In the genomic region with DNA sequence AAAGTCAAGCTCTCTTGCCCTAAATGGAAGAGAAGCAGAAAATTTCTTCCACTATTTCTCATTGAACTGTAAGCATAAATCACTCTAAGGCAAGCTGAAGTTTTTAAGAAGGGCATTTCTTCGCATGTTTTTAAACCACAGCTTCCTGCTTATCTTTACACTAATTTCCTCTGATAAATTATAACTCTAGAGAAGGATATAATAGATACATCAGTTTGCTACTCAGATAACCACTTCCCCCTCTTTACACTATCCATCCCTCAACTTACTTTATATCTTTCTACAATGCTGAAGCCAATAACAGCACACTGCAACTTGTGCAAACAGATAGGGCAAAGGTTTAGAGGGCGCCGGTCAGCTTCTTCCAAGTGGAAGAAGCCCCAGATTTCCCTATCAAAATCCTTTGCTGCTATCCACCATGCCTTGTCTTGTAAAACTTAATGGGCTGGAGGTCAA, we compare ENCODE assay signal across 14 cellular contexts. TPM values are rescaled to one million over a fixed set of nuclear protein-coding genes. Genes with fewer than 3 reads are reported as not detected.
A peak's percentile ranks its signal among the peaks of the same experiment; 100 is the strongest.
DNase-seq lines count a peak whose midpoint lies in the region; ATAC-seq, FAIRE-seq and TF ChIP-seq lines count a peak whose summit lies in the region.
"Had no signal": no experiment of that assay in that cellular context is flagged by ENCODE, and none has a peak within 500 bp of the region (broad histone marks: within the 10 kb centered on the region; RNA-seq: fewer than 3 reads in every experiment).

No MANE protein-coding gene starts in this region.

- peaks cover 5% of the 10 kb centered on the region for H3K36me3 Mint-ChIP-seq in CD8-positive, alpha-beta T cell
- peaks cover 20% of the 10 kb centered on the region for H3K36me3 Mint-ChIP-seq in activated T-helper 1 cell treated with anti-CD3 and anti-CD28 coated beads, Interleukin-12 subunit alpha, Interleukin-12 subunit beta, Interleukin-2, Interleukin-4 antibody, amounts not matched to agents 30 ng/mL and 10 ng/mL and 1 ng/mL, durations not matched to agents 14 hours and 24 hours and 36 hours (ENCODE audit: low read depth)
- H3K36me3 Mint-ChIP-seq in naive B cell: no peaks in the 10 kb centered on the region
- H3K36me3 Mint-ChIP-seq in osteocyte (ENCODE audit: unreplicated experiment): peaks cover 27% of the 10 kb centered on the region

- no peaks in the 10 kb centered on the region for H3K9me3 ChIP-seq in CD8-positive, alpha-beta T cell (ENCODE audit: low read length)
- H3K9me3 ChIP-seq in Loucy (ENCODE audit: insufficient read depth, low read depth, low read length): no peaks in the 10 kb centered on the region
- H3K9me3 ChIP-seq in tibial nerve: no peaks in the 10 kb centered on the region
- H3K9me3 ChIP-seq: Caco-2, heart right ventricle, left ventricle myocardium inferior, tibial artery had no signal

- no peaks in the 10 kb centered on the region for H3K27me3 ChIP-seq in CD8-positive, alpha-beta T cell (ENCODE audit: insufficient read depth, low read length)
- H3K27me3 ChIP-seq in Loucy (ENCODE audit: insufficient read depth, low read length, poor library complexity, severe bottlenecking) (no peaks in the 10 kb centered on the region), tibial nerve (no peaks in the 10 kb centered on the region)
- H3K27me3 ChIP-seq: heart right ventricle, tibial artery had no signal

- H3F3A ChIP-seq in Loucy (ENCODE audit: low read depth): peaks cover 23% of the 10 kb centered on the region; the same call in 1 of the 2 replicates

- no peak for FAIRE-seq in H54 (lab: Jason Lieb, UNC)
- FAIRE-seq: bronchial epithelial cell, TTC549 had no signal

- TF ChIP-seq POLR2A in H54 (IDR thresholded peaks at IDR 0.05; ENCODE audit: low read depth, low read length) (no peak), tibial nerve (IDR thresholded peaks at IDR 0.05) (no peak)

- H3K36me3 ChIP-seq in CD8-positive, alpha-beta T cell (ENCODE audit: insufficient read depth, low read length): no peaks in the 10 kb centered on the region
- H3K36me3 ChIP-seq in Loucy (ENCODE audit: insufficient read depth, low read length) (no peaks in the 10 kb centered on the region), tibial nerve (peaks cover 0 to 34% (median 3%) of the 10 kb centered on the region in 3 donors)

- WGBS in tibial nerve, 2 donors: 61 to 72% methylated on average over 3 of the region's 3 CpGs

- peak overlapping the region; percentile 42 for H3K4me3 Mint-ChIP-seq in CD8-positive, alpha-beta T cell
- peak overlapping the region; percentile 31 for H3K4me3 Mint-ChIP-seq in activated T-helper 1 cell treated with anti-CD3 and anti-CD28 coated beads, Interleukin-12 subunit alpha, Interleukin-12 subunit beta, Interleukin-2, Interleukin-4 antibody, amounts not matched to agents 30 ng/mL and 10 ng/mL and 1 ng/mL, durations not matched to agents 14 hours and 24 hours and 36 hours
- H3K4me3 Mint-ChIP-seq in naive B cell (peak overlapping the region; percentile 17 to 80 (median 42)), osteocyte (ENCODE audit: unreplicated experiment) (no peak overlapping the region)

- no peak for TF ChIP-seq CTCF in CD8-positive, alpha-beta T cell (IDR thresholded peaks at IDR 0.05)
- TF ChIP-seq CTCF in Loucy (conservative IDR thresholded peaks at IDR 0.05; ENCODE audit: low read length) (no peak), osteocyte (IDR thresholded peaks at IDR 0.05) (no peak), tibial nerve (IDR thresholded peaks at IDR 0.05) (no peak)

- peaks cover 51% of the 10 kb centered on the region for H3K4me1 ChIP-seq in CD8-positive, alpha-beta T cell (ENCODE audit: insufficient read depth, low read length)
- H3K4me1 ChIP-seq in Loucy (ENCODE audit: insufficient read depth, low read length, poor library complexity, severe bottlenecking) (peaks cover 84% of the 10 kb centered on the region), tibial nerve (peaks cover 0 to 24% (median 7%) of the 10 kb centered on the region in 4 donors)
- H3K4me1 ChIP-seq: Caco-2 had no signal

- no peak for TF ChIP-seq EP300 in tibial nerve (IDR thresholded peaks at IDR 0.05)

- DNase-seq in CD8-positive, alpha-beta T cell: no peak
- DNase-seq in activated T-helper 1 cell treated with anti-CD3 and anti-CD28 coated beads, Interleukin-12 subunit alpha, Interleukin-12 subunit beta, Interleukin-2, Interleukin-4 antibody, amounts not matched to agents 30 ng/mL and 10 ng/mL and 1 ng/mL, durations not matched to agents 14 hours and 24 hours and 36 hours (ENCODE audit: low spot score): no peak
- DNase-seq in naive B cell: peak; percentile 29
- DNase-seq in H54 (ENCODE audit: insufficient read length, low spot score): no peak
- DNase-seq in osteocyte (ENCODE audit: extremely low spot score, unreplicated experiment): no peak
- no peak for DNase-seq in tibial nerve (ENCODE audit: low spot score in 2 of 2)
- no peak for DNase-seq in cerebellum (ENCODE audit: low spot score)
- DNase-seq: Caco-2, heart right ventricle, left ventricle myocardium inferior, tibial artery had no signal

- peaks cover 67% of the 10 kb centered on the region for H3K4me1 Mint-ChIP-seq in CD8-positive, alpha-beta T cell (ENCODE audit: low read depth)
- peaks cover 58% of the 10 kb centered on the region for H3K4me1 Mint-ChIP-seq in activated T-helper 1 cell treated with anti-CD3 and anti-CD28 coated beads, Interleukin-12 subunit alpha, Interleukin-12 subunit beta, Interleukin-2, Interleukin-4 antibody, amounts not matched to agents 30 ng/mL and 10 ng/mL and 1 ng/mL, durations not matched to agents 14 hours and 24 hours and 36 hours (ENCODE audit: low read depth)
- peaks cover 39 to 84% (median 48%) of the 10 kb centered on the region in 3 donors for H3K4me1 Mint-ChIP-seq in naive B cell
- peaks cover 17% of the 10 kb centered on the region for H3K4me1 Mint-ChIP-seq in osteocyte (ENCODE audit: unreplicated experiment)

- intact Hi-C loops in CD8-positive, alpha-beta T cell (cut with DNase I, micrococcal nuclease): loop anchor here (2.0 to 10.0 kb wide), 4 partner anchors 18 to 226 kb away; no protein-coding TSS in a partner anchor
- intact Hi-C loops in activated T-helper 1 cell treated with anti-CD3 and anti-CD28 coated beads, Interleukin-12 subunit alpha, Interleukin-12 subunit beta, Interleukin-2, Interleukin-4 antibody, amounts not matched to agents 30 ng/mL and 10 ng/mL and 1 ng/mL, durations not matched to agents 14 hours and 24 hours and 36 hours (cut with micrococcal nuclease): loop anchor here (2.0 to 5.0 kb wide), 2 partner anchors 16 to 707 kb away; a partner anchor contains a TSS

- H3K9me2 ChIP-seq in Loucy (replicated peaks; ENCODE audit: low read depth, low read length): no peaks in the 10 kb centered on the region

- H3K27ac ChIP-seq in CD8-positive, alpha-beta T cell (ENCODE audit: low read depth, low read length): peak overlapping the region; percentile 53
- H3K27ac ChIP-seq in tibial nerve: no peak overlapping the region
- H3K27ac ChIP-seq: left ventricle myocardium inferior, tibial artery had no signal

- H3K9ac ChIP-seq in Loucy (ENCODE audit: low read depth, low read length, poor library complexity, severe bottlenecking): peak overlapping the region; percentile 74

- H4K20me1 ChIP-seq in Loucy (ENCODE audit: insufficient read depth, low read length, poor library complexity, severe bottlenecking): no peaks in the 10 kb centered on the region

- no peaks in the 10 kb centered on the region for H3K9me3 Mint-ChIP-seq in CD8-positive, alpha-beta T cell
- no peaks in the 10 kb centered on the region for H3K9me3 Mint-ChIP-seq in activated T-helper 1 cell treated with anti-CD3 and anti-CD28 coated beads, Interleukin-12 subunit alpha, Interleukin-12 subunit beta, Interleukin-2, Interleukin-4 antibody, amounts not matched to agents 30 ng/mL and 10 ng/mL and 1 ng/mL, durations not matched to agents 14 hours and 24 hours and 36 hours
- H3K9me3 Mint-ChIP-seq in naive B cell (no peaks in the 10 kb centered on the region), osteocyte (ENCODE audit: unreplicated experiment) (no peaks in the 10 kb centered on the region)

- H3K27me3 Mint-ChIP-seq in CD8-positive, alpha-beta T cell (ENCODE audit: low read depth): no peaks in the 10 kb centered on the region
- H3K27me3 Mint-ChIP-seq in activated T-helper 1 cell treated with anti-CD3 and anti-CD28 coated beads, Interleukin-12 subunit alpha, Interleukin-12 subunit beta, Interleukin-2, Interleukin-4 antibody, amounts not matched to agents 30 ng/mL and 10 ng/mL and 1 ng/mL, durations not matched to agents 14 hours and 24 hours and 36 hours (ENCODE audit: insufficient read depth): peaks cover 1% of the 10 kb centered on the region
- H3K27me3 Mint-ChIP-seq in naive B cell (no peaks in the 10 kb centered on the region), osteocyte (ENCODE audit: unreplicated experiment) (no peaks in the 10 kb centered on the region)

- POLR2A ChIA-PET in CD8-positive, alpha-beta T cell (lab: Charles Lee): interaction anchor here (1.3 kb wide), 1 partner anchor 16 kb away, joined by 6 read pairs; no protein-coding TSS in a partner anchor

- peak overlapping the region; percentile 92 for H3K27ac Mint-ChIP-seq in CD8-positive, alpha-beta T cell
- H3K27ac Mint-ChIP-seq in activated T-helper 1 cell treated with anti-CD3 and anti-CD28 coated beads, Interleukin-12 subunit alpha, Interleukin-12 subunit beta, Interleukin-2, Interleukin-4 antibody, amounts not matched to agents 30 ng/mL and 10 ng/mL and 1 ng/mL, durations not matched to agents 14 hours and 24 hours and 36 hours: peak overlapping the region; percentile 70
- peak overlapping the region; percentile 72 to 97 (median 88) for H3K27ac Mint-ChIP-seq in naive B cell
- H3K27ac Mint-ChIP-seq in osteocyte (ENCODE audit: unreplicated experiment): no peak overlapping the region

- ATAC-seq in CD8-positive, alpha-beta T cell: peak; percentile 9
- ATAC-seq in naive B cell (ENCODE audit: low read depth in 2 of 2): peak in 1 of 2 donors; percentile 1
- ATAC-seq: heart right ventricle had no signal

- H3K4me3 ChIP-seq in CD8-positive, alpha-beta T cell (ENCODE audit: low read depth, low read length): no peak overlapping the region
- peak overlapping the region; percentile 66 for H3K4me3 ChIP-seq in Loucy (ENCODE audit: low read length, poor library complexity, severe bottlenecking)
- no peak overlapping the region for H3K4me3 ChIP-seq in tibial nerve
- H3K4me3 ChIP-seq: heart right ventricle, left ventricle myocardium inferior, tibial artery had no signal

- CTCF ChIA-PET in CD8-positive, alpha-beta T cell (lab: Charles Lee): interaction anchor here (0.6 to 1.4 kb wide), 2 partner anchors 21 to 132 kb away, joined by 3 to 4 read pairs; no protein-coding TSS in a partner anchor

- no peak overlapping the region for H2AFZ ChIP-seq in Loucy (ENCODE audit: low read length)

- peaks cover 16% of the 10 kb centered on the region for H3K79me2 ChIP-seq in Loucy (ENCODE audit: insufficient read depth, low read length)

- peak overlapping the region; percentile 86 for H3K4me2 ChIP-seq in Loucy (ENCODE audit: low read depth, low read length, poor library complexity, severe bottlenecking)

RNA-seq across cellular contexts. Expression of a gene that starts 49.8 kb away (rescaled TPM):
- total RNA-seq in CD8-positive, alpha-beta T cell: 1 to 10 TPM; 4.1 to 6.2 TPM
- 6.8 and 12.4 TPM in 2 replicates for total RNA-seq in activated T-helper 1 cell treated with anti-CD3 and anti-CD28 coated beads, Interleukin-12 subunit alpha, Interleukin-12 subunit beta, Interleukin-2, Interleukin-4 antibody, amounts not matched to agents 30 ng/mL and 10 ng/mL and 1 ng/mL, durations not matched to agents 14 hours and 24 hours and 36 hours
- polyA plus RNA-seq in naive B cell (ENCODE audit: low read depth in 6 of 6): 1 to 10 TPM in 3 of 6 donors, under 1 TPM in 2, not detected in 1; 0.67 to 2.4 (median 1.1) TPM
- total RNA-seq in osteocyte (25.1 and 27.3 TPM in 2 replicates), tibial nerve (10 to 100 TPM in 2 of 4 donors, 1 to 10 TPM in 2; 7.0 to 20.5 (median 10.4) TPM), cerebellum (33.6 TPM)
